ENCODE assay signal across 17 cellular contexts in the genomic region with DNA sequence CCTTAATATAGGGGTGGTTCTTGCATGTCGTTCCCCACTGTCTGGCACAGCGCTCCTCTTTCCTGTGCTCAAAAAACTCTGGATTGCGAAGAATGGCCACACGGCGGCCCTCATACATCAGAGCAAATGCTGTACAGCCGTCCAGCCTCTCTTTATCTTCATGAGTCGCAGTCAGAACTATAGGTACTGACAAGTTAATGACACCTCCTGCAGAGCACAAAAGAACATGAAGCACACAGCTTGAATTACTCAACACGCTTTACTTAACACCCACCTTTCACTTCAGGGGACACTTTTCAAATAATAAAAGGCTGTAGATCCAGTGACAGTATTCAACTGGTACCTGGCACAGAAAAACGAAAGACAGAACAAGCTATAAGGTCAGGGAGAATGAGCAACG.
DNase-seq lines count a peak whose midpoint lies in the region; TF ChIP-seq lines count a peak whose summit lies in the region.
"Had no signal": no experiment of that assay in that cellular context is flagged by ENCODE, and none has a peak within 500 bp of the region (broad histone marks: within the 10 kb centered on the region; RNA-seq: fewer than 3 reads in every experiment).

No MANE protein-coding gene starts in this region.

- peaks cover 3% of the 10 kb centered on the region; the same call in 1 of the 2 replicates for H3K4me1 ChIP-seq in HEK293 (ENCODE audit: control insufficient read depth, insufficient read depth, low read length)

- no peaks in the 10 kb centered on the region for H3K27me3 ChIP-seq in brain microvascular endothelial cell (replicated peaks)
- H3K27me3 ChIP-seq: vagina had no signal

- peaks cover 0 to 10% of the 10 kb centered on the region in 2 experiments; a peak in 1 of 3 replicates for H3K36me3 ChIP-seq in HEK293 (ENCODE audit: control insufficient read depth in 2 of 2, insufficient read depth in 1 of 2, low read length in 2 of 2)
- no peaks in the 10 kb centered on the region for H3K36me3 ChIP-seq in brain microvascular endothelial cell (replicated peaks)

- no peak overlapping the region for H3K27ac ChIP-seq in HEK293 (ENCODE audit: extremely low read depth, low read depth, low read length)
- H3K27ac ChIP-seq in brain microvascular endothelial cell = no peak overlapping the region
- H3K27ac ChIP-seq: vagina had no signal

- in situ Hi-C loops in brain microvascular endothelial cell (cut with HindIII; ENCODE audit: low pct_ligation_motif_present, low sequenced_read_pairs) = no loop called here

- DNase-seq in NCI-H2227 (lab: John Stamatoyannopoulos, UW; ENCODE audit: unreplicated experiment) = peak; percentile 82
- no peak for DNase-seq in brain microvascular endothelial cell
- DNase-seq in progenitor cell of endocrine pancreas (ENCODE audit: low spot score, unreplicated experiment) = no peak
- DNase-seq in Ammon's horn (ENCODE audit: low spot score) = no peak
- DNase-seq in stimulated activated CD4-positive, alpha-beta T cell treated with anti-CD3 and anti-CD28 coated beads, Interleukin-2, amount 100 ng/mL, for 48 hours = no peak
- no peak for DNase-seq in activated T-cell treated with anti-CD3 and anti-CD28 coated beads for 4 hours
- DNase-seq: activated B cell treated with CpG ODN at 0.5 μM for 24 hours; activated CD8-positive, alpha-beta memory T cell treated with anti-CD3 and anti-CD28 coated beads, Interleukin-2, amount 50 U/mL, for 48 hours; CD8-positive, alpha-beta T cell; Kasumi-1; NCI-H2171; PC-3; stimulated activated naive CD4-positive, alpha-beta T cell treated with Interleukin-2 at 50 U/mL for 16 hours had no signal

- CTCF ChIA-PET in HEK293 (lab: Yijun Ruan, JAX) = interaction anchor here (0.7 to 1.2 kb wide), 6 partner anchors 11 to 258 kb away, joined by 3 to 6 read pairs (median 4); no protein-coding TSS in a partner anchor

- no peaks in the 10 kb centered on the region for H3K27me3 Mint-ChIP-seq in progenitor cell of endocrine pancreas
- H3K27me3 Mint-ChIP-seq: activated B cell treated with CpG ODN at 0.5 μM for 24 hours; activated naive CD8-positive, alpha-beta T cell had no signal

- peaks cover 26% of the 10 kb centered on the region for H3K36me3 Mint-ChIP-seq in progenitor cell of endocrine pancreas (ENCODE audit: insufficient read depth)

- H3K4me3 ChIP-seq in HEK293 (ENCODE audit: low read depth, low read length) (no peak overlapping the region), brain microvascular endothelial cell (ENCODE audit: low read depth, low read length) (no peak overlapping the region)
- H3K4me3 ChIP-seq: vagina had no signal

- H3K27ac Mint-ChIP-seq in progenitor cell of endocrine pancreas = peak overlapping the region; percentile 75
- H3K27ac Mint-ChIP-seq: activated B cell treated with CpG ODN at 0.5 μM for 24 hours; activated naive CD8-positive, alpha-beta T cell; CD8-positive, alpha-beta T cell; nephron had no signal

- no peaks in the 10 kb centered on the region for H3K9me3 Mint-ChIP-seq in progenitor cell of endocrine pancreas (ENCODE audit: low read depth)
- H3K9me3 Mint-ChIP-seq: nephron had no signal

- no peak overlapping the region for H3K4me3 Mint-ChIP-seq in progenitor cell of endocrine pancreas (ENCODE audit: low read depth)
- H3K4me3 Mint-ChIP-seq: activated B cell treated with CpG ODN at 0.5 μM for 24 hours; activated naive CD8-positive, alpha-beta T cell; CD8-positive, alpha-beta T cell; nephron had no signal

- peaks cover 11% of the 10 kb centered on the region for H3K4me1 Mint-ChIP-seq in progenitor cell of endocrine pancreas (ENCODE audit: low read depth)

- POLR2A ChIA-PET in HEK293 (lab: Yijun Ruan, JAX) = no interaction called here

- H3K9me3 ChIP-seq in HEK293 (ENCODE audit: control insufficient read depth, insufficient read depth, low read depth, low read length) = no peaks in the 10 kb centered on the region
- H3K9me3 ChIP-seq: vagina had no signal

- TF ChIP-seq CTCF in HEK293 (tag by site-specific recombination; IDR thresholded peaks at IDR 0.05) (peak; percentile 45; the same call in 1 of the 2 replicates), brain microvascular endothelial cell (IDR thresholded peaks at IDR 0.05; ENCODE audit: low read depth, low read length, missing control alignments) (peak; percentile 34), progenitor cell of endocrine pancreas (IDR thresholded peaks at IDR 0.05; ENCODE audit: unreplicated experiment) (peak; percentile 23)

TF ChIP-seq in HEK293, 187 proteins besides CTCF, POLR2A, EP300 and RAD21 (continues in another document):
- peak; percentile 74 for TF ChIP-seq ZNF654 (tag by site-specific recombination; IDR thresholded peaks at IDR 0.05; ENCODE audit: low read depth)
- no peak for TF ChIP-seq ZNF248 (tag by site-specific recombination; IDR thresholded peaks at IDR 0.05)
- TF ChIP-seq, protein P1, sequence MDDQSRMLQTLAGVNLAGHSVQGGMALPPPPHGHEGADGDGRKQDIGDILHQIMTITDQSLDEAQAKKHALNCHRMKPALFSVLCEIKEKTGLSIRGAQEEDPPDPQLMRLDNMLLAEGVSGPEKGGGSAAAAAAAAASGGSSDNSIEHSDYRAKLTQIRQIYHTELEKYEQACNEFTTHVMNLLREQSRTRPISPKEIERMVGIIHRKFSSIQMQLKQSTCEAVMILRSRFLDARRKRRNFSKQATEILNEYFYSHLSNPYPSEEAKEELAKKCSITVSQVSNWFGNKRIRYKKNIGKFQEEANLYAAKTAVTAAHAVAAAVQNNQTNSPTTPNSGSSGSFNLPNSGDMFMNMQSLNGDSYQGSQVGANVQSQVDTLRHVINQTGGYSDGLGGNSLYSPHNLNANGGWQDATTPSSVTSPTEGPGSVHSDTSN (CRISPR knock-in tag; IDR thresholded peaks at IDR 0.05) = no peak
- TF ChIP-seq ZNF639 (tag by site-specific recombination; IDR thresholded peaks at IDR 0.05) = peak; percentile 60; the same call in 1 of the 2 replicates
- no peak for TF ChIP-seq ZNF530 (tag by site-specific recombination; IDR thresholded peaks at IDR 0.05; ENCODE audit: low read depth)
- TF ChIP-seq ZEB2 (tag by site-specific recombination; IDR thresholded peaks at IDR 0.05) = peak; percentile 47; the same call in 1 of the 2 replicates
- TF ChIP-seq SP7 (tag by site-specific recombination; IDR thresholded peaks at IDR 0.05) = peak; percentile 86
- peak; percentile 80 for TF ChIP-seq IKZF3 (tag by site-specific recombination; IDR thresholded peaks at IDR 0.05)
- no peak for TF ChIP-seq ZNF473 (tag by site-specific recombination; IDR thresholded peaks at IDR 0.05)
- no peak for TF ChIP-seq ZNF830 (tag by site-specific recombination; IDR thresholded peaks at IDR 0.05; ENCODE audit: low read depth)
- peak; percentile 42; the same call in 1 of the 2 replicates for TF ChIP-seq ZNF660 (tag by site-specific recombination; IDR thresholded peaks at IDR 0.05)
- TF ChIP-seq ZNF391 (tag by site-specific recombination; IDR thresholded peaks at IDR 0.05; ENCODE audit: borderline replicate concordance, low read depth) = peak; percentile 89; the same call in 1 of the 2 replicates
- TF ChIP-seq ZSCAN30 (tag by site-specific recombination; IDR thresholded peaks at IDR 0.05) = peak; percentile 97
- peak; percentile 83 for TF ChIP-seq GFI1B (tag by site-specific recombination; IDR thresholded peaks at IDR 0.05)
- TF ChIP-seq ZNF629 (tag by site-specific recombination; IDR thresholded peaks at IDR 0.05) = peak; percentile 68
- peak; percentile 77 for TF ChIP-seq ZBTB44 (tag by site-specific recombination; IDR thresholded peaks at IDR 0.05)
- TF ChIP-seq EGR2 (tag by site-specific recombination; IDR thresholded peaks at IDR 0.05; ENCODE audit: low read depth) = peak; percentile 27; the same call in 1 of the 2 replicates
- TF ChIP-seq KLF16 (tag by site-specific recombination; IDR thresholded peaks at IDR 0.05) = peak; percentile 40; the same call in 1 of the 2 replicates
- TF ChIP-seq KLF8 (tag by site-specific recombination; IDR thresholded peaks at IDR 0.05) = 0 out of 2 replicates have a peak, but pooled peaks have one; percentile 35
- peak; percentile 95 for TF ChIP-seq FEZF1 (tag by site-specific recombination; IDR thresholded peaks at IDR 0.05)
- TF ChIP-seq ZNF501 (tag by site-specific recombination; IDR thresholded peaks at IDR 0.05) = 0 out of 2 replicates have a peak, but pooled peaks have one; percentile 62
- peak; percentile 46; the same call in 1 of the 2 replicates for TF ChIP-seq ZNF488 (tag by site-specific recombination; IDR thresholded peaks at IDR 0.05)
- TF ChIP-seq SCRT2 (tag by site-specific recombination; IDR thresholded peaks at IDR 0.05) = peak; percentile 76
